19 cellular contexts compared by ENCODE assay signal in genomic region chr18:40855661-40856060, GRCh38.
"Had no signal": no experiment of that assay in that cellular context is flagged by ENCODE, and none has a peak within 500 bp of the region (broad histone marks: within the 10 kb centered on the region; RNA-seq: fewer than 3 reads in every experiment).

No MANE protein-coding gene starts in this region.

- H3K4me1 Mint-ChIP-seq: natural killer cell; stimulated activated memory B cell treated with anti-CD40 and anti-IgM and Interleukin-4, amounts not matched to agents 10 μg/mL and 1 μg/mL and 100 μg/mL, for 72 hours had no signal

- DNase-seq: dermis blood vessel endothelial cell; effector memory CD4-positive, alpha-beta T cell; foreskin keratinocyte; heart right ventricle; hippocampal formation; kidney glomerular epithelial cell; left colon; left ventricle myocardium superior; lower lobe of right lung; natural killer cell; nucleus accumbens; right cardiac atrium; sigmoid colon; spleen; stimulated activated CD4-positive, alpha-beta T cell treated with anti-CD3 and anti-CD28 coated beads, Interleukin-4, amount 100 ng/mL, for 4 hours; stimulated activated naive CD8-positive, alpha-beta T cell treated with anti-CD3 and anti-CD28 coated beads, Interleukin-15, Interleukin-2, amounts not matched to agents 100 U/mL and 50 U/mL, for 24 hours; upper lobe of left lung had no signal

- H3K27ac Mint-ChIP-seq: natural killer cell; stimulated activated memory B cell treated with anti-CD40 and anti-IgM and Interleukin-4, amounts not matched to agents 10 μg/mL and 1 μg/mL and 100 μg/mL, for 72 hours had no signal

- H3K27me3 Mint-ChIP-seq: stimulated activated memory B cell treated with anti-CD40 and anti-IgM and Interleukin-4, amounts not matched to agents 10 μg/mL and 1 μg/mL and 100 μg/mL, for 72 hours had no signal

- H3K4me3 Mint-ChIP-seq: natural killer cell; stimulated activated memory B cell treated with anti-CD40 and anti-IgM and Interleukin-4, amounts not matched to agents 10 μg/mL and 1 μg/mL and 100 μg/mL, for 72 hours had no signal

- ATAC-seq: foreskin keratinocyte; gastroesophageal sphincter; heart right ventricle; left colon; left ventricle myocardium superior; lower lobe of right lung; natural killer cell; right cardiac atrium; stimulated activated memory B cell treated with anti-CD40 and anti-IgM and Interleukin-4, amounts not matched to agents 10 μg/mL and 1 μg/mL and 100 μg/mL, for 72 hours; stimulated activated naive CD8-positive, alpha-beta T cell treated with anti-CD3 and anti-CD28 coated beads, Interleukin-15, Interleukin-2, amounts not matched to agents 100 U/mL and 50 U/mL, for 24 hours had no signal
